Comparison of ENCODE assay signal across 8 cellular contexts in the genomic region with DNA sequence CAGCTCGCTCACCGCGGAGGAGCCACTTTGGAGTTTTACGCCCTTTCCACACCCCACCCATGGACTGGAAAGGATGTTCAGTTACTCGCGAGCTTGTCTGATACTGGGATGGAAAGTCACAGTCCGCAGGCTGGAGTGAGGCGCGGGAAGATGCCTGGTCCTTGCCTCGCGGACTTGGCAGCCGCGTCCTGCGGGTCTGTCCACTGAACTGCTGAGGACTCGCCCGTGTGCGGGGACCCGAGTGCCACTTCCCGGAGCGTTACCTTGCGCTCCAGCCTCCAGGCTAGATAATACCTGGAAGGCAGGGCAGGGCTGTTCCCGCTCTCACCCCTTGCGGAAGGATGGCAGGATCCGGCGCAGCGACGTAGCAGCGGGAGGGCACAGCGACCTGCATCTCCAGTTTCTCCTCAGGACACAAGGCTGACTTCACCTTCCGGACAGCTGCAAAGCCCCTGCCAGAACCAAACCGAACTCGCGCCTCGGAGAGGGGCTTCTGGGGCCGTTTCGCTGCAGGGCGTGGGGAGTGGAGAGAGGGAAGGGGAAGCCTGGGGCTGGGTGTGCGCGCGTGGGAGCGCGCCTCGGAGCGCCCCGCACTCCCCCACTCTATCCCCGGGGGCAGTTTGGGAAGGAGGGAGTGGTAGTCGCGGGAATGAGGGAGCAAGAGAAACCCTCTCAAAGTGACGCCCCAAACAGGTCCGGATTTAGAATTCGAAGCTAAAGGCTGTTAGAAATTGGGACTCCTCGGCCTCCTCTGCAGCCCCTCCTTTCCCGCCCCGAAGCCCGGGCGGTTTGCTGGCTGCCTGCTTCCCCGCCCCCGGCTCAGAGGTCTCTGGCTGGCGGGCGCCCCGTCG. TPM values are rescaled to one million over a fixed set of nuclear protein-coding genes. Genes with fewer than 3 reads are reported as not detected.
DNase-seq lines count a peak whose midpoint lies in the region; ATAC-seq and TF ChIP-seq lines count a peak whose summit lies in the region.

A gene (plus strand): TSS at position 822 of the 851 bp plus-strand sequence.

- H3K4me1 Mint-ChIP-seq in activated CD4-positive, alpha-beta T cell treated with anti-CD3 and anti-CD28 coated beads, Interleukin-2, amount 10 ng/mL, durations not matched to agents 24 days and 14 days: peaks cover 50% of the 10 kb centered on the region
- H3K4me1 Mint-ChIP-seq in nephron progenitor cell (peaks cover 30% of the 10 kb centered on the region), type B pancreatic cell (ENCODE audit: unreplicated experiment) (peaks cover 16% of the 10 kb centered on the region)

- TF ChIP-seq POLR2A in erythroblast (IDR thresholded peaks at IDR 0.05; ENCODE audit: low read length): no peak

- H3K36me3 Mint-ChIP-seq in activated CD4-positive, alpha-beta T cell treated with anti-CD3 and anti-CD28 coated beads, Interleukin-2, amount 10 ng/mL, durations not matched to agents 24 days and 14 days (ENCODE audit: low read depth): peaks cover 6% of the 10 kb centered on the region
- no peaks in the 10 kb centered on the region for H3K36me3 Mint-ChIP-seq in nephron progenitor cell (ENCODE audit: low read depth)
- H3K36me3 Mint-ChIP-seq in type B pancreatic cell: no peaks in the 10 kb centered on the region

- intact Hi-C loops in activated CD4-positive, alpha-beta T cell treated with anti-CD3 and anti-CD28 coated beads, Interleukin-2, amount 10 ng/mL, durations not matched to agents 24 days and 14 days (cut with micrococcal nuclease): loop anchor here (2.0 to 5.0 kb wide), 9 partner anchors 27 to 899 kb away; a partner anchor contains a TSS

- peak within 1 kb of the TSS; percentile 98 for H3K4me3 Mint-ChIP-seq in activated CD4-positive, alpha-beta T cell treated with anti-CD3 and anti-CD28 coated beads, Interleukin-2, amount 10 ng/mL, durations not matched to agents 24 days and 14 days
- peak within 1 kb of the TSS; percentile 93 for H3K4me3 Mint-ChIP-seq in nephron progenitor cell
- H3K4me3 Mint-ChIP-seq in type B pancreatic cell: peak within 1 kb of the TSS; percentile 88

- peak; percentile 11 for ATAC-seq in HG03571 (IDR thresholded peaks at IDR 0.05; ENCODE audit: unreplicated experiment)
- ATAC-seq in HG03280 (IDR thresholded peaks at IDR 0.05; ENCODE audit: unreplicated experiment): no peak

- H3K9me3 Mint-ChIP-seq in activated CD4-positive, alpha-beta T cell treated with anti-CD3 and anti-CD28 coated beads, Interleukin-2, amount 10 ng/mL, durations not matched to agents 24 days and 14 days: peaks cover 1% of the 10 kb centered on the region
- H3K9me3 Mint-ChIP-seq in nephron progenitor cell (no peaks in the 10 kb centered on the region), type B pancreatic cell (no peaks in the 10 kb centered on the region)

- H3K27me3 Mint-ChIP-seq in activated CD4-positive, alpha-beta T cell treated with anti-CD3 and anti-CD28 coated beads, Interleukin-2, amount 10 ng/mL, durations not matched to agents 24 days and 14 days: no peaks in the 10 kb centered on the region
- H3K27me3 Mint-ChIP-seq in nephron progenitor cell (ENCODE audit: low read depth, poor library complexity): peaks cover 44% of the 10 kb centered on the region
- peaks cover 76% of the 10 kb centered on the region for H3K27me3 Mint-ChIP-seq in type B pancreatic cell

- H3K27ac Mint-ChIP-seq in activated CD4-positive, alpha-beta T cell treated with anti-CD3 and anti-CD28 coated beads, Interleukin-2, amount 10 ng/mL, durations not matched to agents 24 days and 14 days: peak within 1 kb of the TSS; percentile 98
- H3K27ac Mint-ChIP-seq in nephron progenitor cell (no peak within 1 kb of the TSS), type B pancreatic cell (no peak within 1 kb of the TSS)

- TF ChIP-seq CTCF in nephron progenitor cell (IDR thresholded peaks at IDR 0.05): no peak
- no peak for TF ChIP-seq CTCF in type B pancreatic cell (conservative IDR thresholded peaks at IDR 0.05)

- DNase-seq in NCI-H1417 (lab: John Stamatoyannopoulos, UW) (peak in 2 of 3 experiments; percentile 59 to 61), NCI-H1417 treated with DMSO at 0.1 percent for 48 hours (lab: John Stamatoyannopoulos, UW) (no peak), erythroblast (lab: John Stamatoyannopoulos, UW) (peak; percentile 10 to 31), nephron progenitor cell (peak; percentile 35), type B pancreatic cell (ENCODE audit: extremely low spot score, unreplicated experiment) (no peak)
- DNase-seq in activated CD4-positive, alpha-beta T cell treated with anti-CD3 and anti-CD28 coated beads, Interleukin-2, amount 10 ng/mL, durations not matched to agents 24 days and 14 days: peak; percentile 76

RNA-seq across cellular contexts. Expression of the gene that starts here (rescaled TPM):
- total RNA-seq in activated CD4-positive, alpha-beta T cell treated with anti-CD3 and anti-CD28 coated beads, Interleukin-2, amount 10 ng/mL, durations not matched to agents 24 days and 14 days: 11.5 and 13.7 TPM in 2 replicates
- 1.1 and 1.7 TPM in 2 replicates for total RNA-seq in type B pancreatic cell (ENCODE audit: low replicate concordance)

Comparison
In these comparisons a context has a peak if more than half of its experiments do, and no peak if none do; other contexts are left out.
1. DNase-seq: peak in NCI-H1417 (2 of 3), activated CD4-positive, alpha-beta T cell treated with anti-CD3 and anti-CD28 coated beads, Interleukin-2, amount 10 ng/mL, durations not matched to agents 24 days and 14 days (single experiment), erythroblast (2 of 2) and nephron progenitor cell (single experiment); none in NCI-H1417 treated with DMSO at 0.1 percent for 48 hours (single experiment) and type B pancreatic cell (single experiment).
2. Peak in every context shown above with its lines, with median percentiles within 50 percentile points of each other: H3K4me3 Mint-ChIP-seq.